Comparison of ENCODE assay signal across 8 cellular contexts in the genomic region with DNA sequence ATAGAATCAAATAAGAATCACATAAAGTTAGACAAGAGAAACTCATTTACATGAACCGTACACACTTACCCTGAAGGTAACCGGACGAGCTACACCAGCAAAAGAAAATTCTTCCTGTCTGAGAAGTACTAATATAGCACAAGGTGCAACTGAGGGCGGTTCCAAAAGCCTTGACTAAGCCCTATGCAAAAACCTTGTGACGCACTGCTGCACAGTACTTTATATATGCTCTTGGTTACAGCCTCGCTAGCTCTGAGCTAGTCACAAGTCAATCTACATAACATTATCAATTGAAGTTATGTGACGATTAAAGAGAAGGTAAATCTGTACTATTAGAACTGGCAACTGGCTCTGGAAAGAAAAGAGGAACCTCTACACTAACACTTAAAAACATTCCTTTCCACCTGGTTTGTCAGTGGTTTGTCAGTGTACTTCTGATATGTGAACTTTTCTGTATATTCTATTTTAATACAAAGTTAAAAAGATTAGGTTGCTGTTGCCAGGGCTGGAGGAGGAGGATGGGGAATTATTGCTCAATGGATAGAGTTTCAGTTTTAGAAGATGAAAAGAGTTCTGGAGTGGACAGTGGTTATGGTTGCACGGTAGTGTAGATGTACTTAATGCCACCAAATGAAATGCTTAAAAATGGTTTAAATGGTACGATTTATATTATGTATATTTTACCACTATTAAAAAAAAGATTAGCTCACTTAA. TPM values are rescaled to one million over a fixed set of nuclear protein-coding genes. Genes with fewer than 3 reads are reported as not detected.
DNase-seq lines count a peak whose midpoint lies in the region; ATAC-seq, FAIRE-seq and TF ChIP-seq lines count a peak whose summit lies in the region.

No MANE protein-coding gene starts in this region.

- FAIRE-seq in G401.6 (lab: Jason Lieb, UNC) = peak; percentile 8

- H3K4me3 ChIP-seq in KMS-11 (IDR thresholded peaks at IDR 0.05; ENCODE audit: insufficient read depth, low read depth, low read length) (no peak overlapping the region), smooth muscle cell (peak overlapping the region; percentile 26)

- peak; percentile 38 for DNase-seq in activated CD8-positive, alpha-beta memory T cell treated with anti-CD3 and anti-CD28 coated beads, Interleukin-2, amount 50 U/mL, for 1 hour (ENCODE audit: extremely low read depth)
- peak; percentile 18 for DNase-seq in foreskin melanocyte
- DNase-seq in smooth muscle cell (lab: John Stamatoyannopoulos, UW; ENCODE audit: unreplicated experiment) = no peak
- no peak for DNase-seq in midbrain (lab: John Stamatoyannopoulos, UW)
- DNase-seq in substantia nigra (lab: John Stamatoyannopoulos, UW) = no peak

- H3K9ac ChIP-seq in KMS-11 = peak overlapping the region; percentile 10; the same call in 1 of the 2 replicates
- no peak overlapping the region for H3K9ac ChIP-seq in smooth muscle cell (ENCODE audit: low read depth)

- WGBS in smooth muscle cell (ENCODE audit: low lambda C conversion rate) = 86% methylated on average over 9 of the region's 9 CpGs

- H3K4me2 ChIP-seq in KMS-11 (peak overlapping the region; percentile 99), smooth muscle cell (peak overlapping the region; percentile 19)

- H3F3A ChIP-seq in smooth muscle cell (ENCODE audit: low read depth) = no peaks in the 10 kb centered on the region

- H3K27ac ChIP-seq in KMS-11 = peak overlapping the region; percentile 46
- no peak overlapping the region for H3K27ac ChIP-seq in smooth muscle cell (ENCODE audit: low read depth)
- no peak overlapping the region for H3K27ac ChIP-seq in substantia nigra (ENCODE audit: low read depth, low read length, poor library complexity, severe bottlenecking)

- ATAC-seq in GM21529 (IDR thresholded peaks at IDR 0.05; ENCODE audit: unreplicated experiment) = peak; percentile 87

- H3K79me2 ChIP-seq in KMS-11 (ENCODE audit: insufficient read depth, low read depth) = peaks cover 94% of the 10 kb centered on the region
- H3K79me2 ChIP-seq in smooth muscle cell (ENCODE audit: low read depth) = peaks cover 81% of the 10 kb centered on the region

- H3K36me3 ChIP-seq in KMS-11 (ENCODE audit: insufficient read depth) (no peaks in the 10 kb centered on the region), smooth muscle cell (ENCODE audit: low read depth) (no peaks in the 10 kb centered on the region)

- H3K4me1 ChIP-seq in KMS-11 (ENCODE audit: low read depth, poor library complexity, severe bottlenecking) (peaks cover 44% of the 10 kb centered on the region), smooth muscle cell (ENCODE audit: low read depth) (no peaks in the 10 kb centered on the region)

- H3K9me3 ChIP-seq in smooth muscle cell (replicated peaks; ENCODE audit: low read depth) = no peaks in the 10 kb centered on the region

- no peaks in the 10 kb centered on the region for H3K27me3 ChIP-seq in KMS-11 (ENCODE audit: insufficient read depth, low read depth)
- H3K27me3 ChIP-seq in smooth muscle cell (ENCODE audit: low read depth) = no peaks in the 10 kb centered on the region

- TF ChIP-seq CTCF in KMS-11 (conservative IDR thresholded peaks at IDR 0.05; ENCODE audit: low read depth, low read length) = no peak
- TF ChIP-seq CTCF in smooth muscle cell (IDR thresholded peaks at IDR 0.05; ENCODE audit: borderline replicate concordance, insufficient read depth, poor library complexity, severe bottlenecking) = no peak

- H2AFZ ChIP-seq in KMS-11 (ENCODE audit: low read depth) = no peak overlapping the region
- no peak overlapping the region for H2AFZ ChIP-seq in smooth muscle cell (ENCODE audit: low read depth)

- H4K20me1 ChIP-seq in KMS-11 (ENCODE audit: insufficient read depth) (peaks cover 22% of the 10 kb centered on the region), smooth muscle cell (ENCODE audit: low read depth) (peaks cover 31% of the 10 kb centered on the region)

RNA-seq across cellular contexts. Expression of a gene that starts 21.6 kb away (rescaled TPM):
- total RNA-seq in smooth muscle cell = 16.5 and 25.4 TPM in 2 replicates
- polyA plus RNA-seq in smooth muscle cell = 12.9 and 17.7 TPM in 2 replicates

Comparison
In these comparisons a context has a peak if more than half of its experiments do, and no peak if none do; other contexts are left out.
1. DNase-seq: peak in activated CD8-positive, alpha-beta memory T cell treated with anti-CD3 and anti-CD28 coated beads, Interleukin-2, amount 50 U/mL, for 1 hour (single experiment) and foreskin melanocyte (single experiment); none in smooth muscle cell (single experiment), midbrain (single experiment) and substantia nigra (0 of 49).